ENCODE assay signal across 11 cellular contexts in the genomic region with DNA sequence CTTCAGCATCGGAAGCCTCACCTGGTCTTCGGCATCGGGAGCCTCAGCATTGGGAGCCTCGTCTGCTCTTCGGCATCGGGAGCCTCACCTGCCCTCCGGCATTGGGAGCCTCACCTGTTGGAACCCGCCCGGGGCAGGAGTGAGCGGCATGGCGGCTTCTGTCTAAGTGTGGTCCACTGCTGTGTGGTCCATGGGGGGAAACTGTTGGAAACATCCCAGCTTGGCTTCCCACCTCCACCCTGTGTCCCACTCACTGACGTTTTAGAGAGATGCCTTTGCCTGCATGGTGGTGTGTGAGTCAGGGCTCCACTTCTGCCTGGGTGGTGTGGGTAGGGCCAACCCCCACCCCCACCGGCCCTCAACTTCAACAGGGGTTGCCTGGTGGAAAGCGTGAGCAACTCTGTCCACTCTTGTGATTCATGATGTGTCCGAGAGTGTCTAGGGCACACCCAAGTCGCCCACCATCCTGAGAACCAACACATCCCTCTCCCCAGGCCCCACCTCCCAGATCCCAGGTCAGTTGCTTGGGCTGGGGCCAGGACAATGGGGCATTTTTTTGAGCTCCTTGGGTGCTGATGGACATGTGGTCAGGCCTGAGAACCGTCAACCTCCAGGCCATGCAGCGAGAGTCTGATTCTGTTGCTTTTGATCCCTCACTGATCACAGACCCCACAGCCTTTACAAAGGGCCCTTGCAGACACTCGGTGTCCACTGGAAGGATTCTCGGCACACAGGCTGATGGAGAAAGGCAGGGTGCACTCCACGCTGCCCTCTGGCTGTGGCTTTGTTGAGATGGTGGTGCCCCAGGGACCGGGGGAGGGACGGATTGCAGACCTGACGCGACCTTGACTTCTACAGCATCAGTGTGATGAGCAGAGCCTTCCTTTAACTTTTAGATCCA.
DNase-seq lines count a peak whose midpoint lies in the region; ATAC-seq, FAIRE-seq and TF ChIP-seq lines count a peak whose summit lies in the region.
"Had no signal": no experiment of that assay in that cellular context is flagged by ENCODE, and none has a peak within 500 bp of the region (broad histone marks: within the 10 kb centered on the region; RNA-seq: fewer than 3 reads in every experiment).

No MANE protein-coding gene starts in this region.

- no peaks in the 10 kb centered on the region for H3K4me1 Mint-ChIP-seq in GM23338

- POLR2A ChIA-PET in A673 (lab: Charles Lee; ENCODE audit: low non-redundant PET), result no interaction called here

- 86 to 91% methylated on average over 20 to 25 of the region's 25 CpGs for WGBS in body of pancreas, 2 donors
- 85% methylated on average over 25 of the region's 25 CpGs for WGBS in smooth muscle cell (ENCODE audit: low lambda C conversion rate)

- H4K20me1 ChIP-seq in GM23338 (replicated peaks; ENCODE audit: insufficient read depth) (no peaks in the 10 kb centered on the region), smooth muscle cell (ENCODE audit: low read depth) (no peaks in the 10 kb centered on the region)

- H3F3A ChIP-seq in GM23338 (replicated peaks; ENCODE audit: low read depth) (no peaks in the 10 kb centered on the region), smooth muscle cell (ENCODE audit: low read depth) (no peaks in the 10 kb centered on the region)

- TF ChIP-seq CTCF in A673 (conservative IDR thresholded peaks at IDR 0.05; ENCODE audit: low read depth, low read length) (peak; percentile 39), GM23338 (conservative IDR thresholded peaks at IDR 0.05; ENCODE audit: low read depth in 2 of 2) (peak; percentile 52 to 73), body of pancreas (IDR thresholded peaks at IDR 0.05) (peak in 4 of 7 experiments; percentile 28 to 50 (median 32)), smooth muscle cell (IDR thresholded peaks at IDR 0.05; ENCODE audit: borderline replicate concordance, insufficient read depth, poor library complexity, severe bottlenecking) (no peak), D721Med (IDR thresholded peaks at IDR 0.05; ENCODE audit: insufficient read depth, missing control alignments) (no peak)

- DNase-seq in A673 (ENCODE audit: low spot score) (peak; percentile 15), GM23338 (ENCODE audit: low spot score) (peak; percentile 53), body of pancreas (peak; percentile 12 to 50 (median 15)), left kidney (ENCODE audit: low read depth, low spot score) (peak; percentile 41), smooth muscle cell (lab: John Stamatoyannopoulos, UW; ENCODE audit: unreplicated experiment) (no peak), D721Med (ENCODE audit: insufficient read length, low spot score) (no peak), RKO (ENCODE audit: low spot score) (no peak)
- DNase-seq: anterior cingulate cortex; stimulated activated CD4-positive, alpha-beta T cell treated with anti-CD3 and anti-CD28 coated beads, Interleukin-4, amount 100 ng/mL, for 24 hours had no signal

- no peak overlapping the region for H3K27ac Mint-ChIP-seq in GM23338

- no peak overlapping the region for H2AFZ ChIP-seq in GM23338
- no peak overlapping the region for H2AFZ ChIP-seq in smooth muscle cell (ENCODE audit: low read depth)

- CTCF ChIA-PET in A673 (lab: Charles Lee), result no interaction called here

- H3K4me1 ChIP-seq in A673 (ENCODE audit: insufficient read depth, low read length, poor library complexity, severe bottlenecking), result no peaks in the 10 kb centered on the region
- H3K4me1 ChIP-seq in GM23338 (ENCODE audit: insufficient read depth), result no peaks in the 10 kb centered on the region
- H3K4me1 ChIP-seq in body of pancreas, result no peaks in the 10 kb centered on the region
- H3K4me1 ChIP-seq in smooth muscle cell (ENCODE audit: low read depth), result no peaks in the 10 kb centered on the region

- no peaks in the 10 kb centered on the region for H3K27me3 ChIP-seq in A673 (replicated peaks; ENCODE audit: insufficient read depth, low read depth, low read length, poor library complexity)
- no peaks in the 10 kb centered on the region for H3K27me3 ChIP-seq in GM23338 (ENCODE audit: insufficient read depth)
- no peaks in the 10 kb centered on the region for H3K27me3 ChIP-seq in body of pancreas
- H3K27me3 ChIP-seq in smooth muscle cell (ENCODE audit: low read depth), result no peaks in the 10 kb centered on the region

- intact Hi-C loops in A673 (cut with micrococcal nuclease; ENCODE audit: unreplicated experiment) (no loop called here), body of pancreas (cut with DNase I) (no loop called here)

- H3K4me3 Mint-ChIP-seq in GM23338, result no peak overlapping the region

- no peak for FAIRE-seq in D721Med (lab: Jason Lieb, UNC)
- FAIRE-seq: K562 had no signal

- peak; percentile 83 for ATAC-seq in GM23338
- no peak for ATAC-seq in body of pancreas
- ATAC-seq in HG03439 (IDR thresholded peaks at IDR 0.05; ENCODE audit: unreplicated experiment), result no peak
- ATAC-seq: K562 had no signal

- H3K27me3 Mint-ChIP-seq in GM23338 (ENCODE audit: insufficient read depth, low read depth, poor library complexity), result peaks cover 3% of the 10 kb centered on the region

- H3K9me2 ChIP-seq in GM23338 (ENCODE audit: insufficient read depth), result no peaks in the 10 kb centered on the region

- H3K36me3 Mint-ChIP-seq in GM23338 (ENCODE audit: low read depth), result peaks cover 14% of the 10 kb centered on the region

- no peak overlapping the region for H3K4me2 ChIP-seq in GM23338
- no peak overlapping the region for H3K4me2 ChIP-seq in smooth muscle cell

- H3K79me2 ChIP-seq in GM23338 (replicated peaks; ENCODE audit: insufficient read depth) (no peaks in the 10 kb centered on the region), smooth muscle cell (ENCODE audit: low read depth) (no peaks in the 10 kb centered on the region)

- H3K9ac ChIP-seq in smooth muscle cell (ENCODE audit: low read depth), result no peak overlapping the region

- H3K9me3 ChIP-seq in A673 (ENCODE audit: low read depth, low read length, poor library complexity, severe bottlenecking), result no peaks in the 10 kb centered on the region
- no peaks in the 10 kb centered on the region for H3K9me3 ChIP-seq in body of pancreas
- H3K9me3 ChIP-seq in smooth muscle cell (replicated peaks; ENCODE audit: low read depth), result no peaks in the 10 kb centered on the region

- no peaks in the 10 kb centered on the region for H3K36me3 ChIP-seq in A673 (ENCODE audit: insufficient read depth, low read length, poor library complexity, severe bottlenecking)
- H3K36me3 ChIP-seq in GM23338 (ENCODE audit: insufficient read depth), result peaks cover 3% of the 10 kb centered on the region; the same call in 1 of the 2 replicates
- no peaks in the 10 kb centered on the region for H3K36me3 ChIP-seq in body of pancreas (replicated peaks in 1 of 2; ENCODE audit: insufficient read depth in 1 of 2, low read depth in 2 of 2)
- no peaks in the 10 kb centered on the region for H3K36me3 ChIP-seq in smooth muscle cell (ENCODE audit: low read depth)

- TF ChIP-seq POLR2A in body of pancreas (IDR thresholded peaks at IDR 0.05), result no peak

- H3K9me3 Mint-ChIP-seq in GM23338, result peaks cover 17% of the 10 kb centered on the region

- BruUV-seq in A673 (replicated peaks; lab: Mats Ljungman, UMichigan), result no TSS peak

- H3K27ac ChIP-seq in A673 (ENCODE audit: low read depth, low read length, poor library complexity, severe bottlenecking), result no peak overlapping the region
- no peak overlapping the region for H3K27ac ChIP-seq in GM23338 (ENCODE audit: low read depth)
- H3K27ac ChIP-seq in body of pancreas, result no peak overlapping the region
- no peak overlapping the region for H3K27ac ChIP-seq in smooth muscle cell (ENCODE audit: low read depth)

- H3K4me3 ChIP-seq in A673 (ENCODE audit: low read depth, low read length, poor library complexity, severe bottlenecking) (no peak overlapping the region), GM23338 (no peak overlapping the region), body of pancreas (no peak overlapping the region), smooth muscle cell (no peak overlapping the region)
- H3K4me3 ChIP-seq: K562 had no signal

TF ChIP-seq in GM23338, 12 proteins besides CTCF, POLR2A, EP300 and RAD21 (continues in another document):
- TF ChIP-seq ZNF114 (CRISPR knock-in tag; IDR thresholded peaks at IDR 0.05) (no peak), CREB1 (CRISPR knock-in tag; IDR thresholded peaks at IDR 0.05; ENCODE audit: low read depth) (no peak), ZNF331 (CRISPR knock-in tag; IDR thresholded peaks at IDR 0.05; ENCODE audit: low read depth) (no peak), NANOG (IDR thresholded peaks at IDR 0.05; ENCODE audit: borderline replicate concordance) (no peak), EZH2 (IDR thresholded peaks at IDR 0.05; ENCODE audit: low read depth, unreplicated experiment) (no peak), STAT1 (IDR thresholded peaks at IDR 0.05; ENCODE audit: unreplicated experiment) (no peak), JUNB (IDR thresholded peaks at IDR 0.05; ENCODE audit: unreplicated experiment) (no peak)
- TF ChIP-seq, protein P1, sequence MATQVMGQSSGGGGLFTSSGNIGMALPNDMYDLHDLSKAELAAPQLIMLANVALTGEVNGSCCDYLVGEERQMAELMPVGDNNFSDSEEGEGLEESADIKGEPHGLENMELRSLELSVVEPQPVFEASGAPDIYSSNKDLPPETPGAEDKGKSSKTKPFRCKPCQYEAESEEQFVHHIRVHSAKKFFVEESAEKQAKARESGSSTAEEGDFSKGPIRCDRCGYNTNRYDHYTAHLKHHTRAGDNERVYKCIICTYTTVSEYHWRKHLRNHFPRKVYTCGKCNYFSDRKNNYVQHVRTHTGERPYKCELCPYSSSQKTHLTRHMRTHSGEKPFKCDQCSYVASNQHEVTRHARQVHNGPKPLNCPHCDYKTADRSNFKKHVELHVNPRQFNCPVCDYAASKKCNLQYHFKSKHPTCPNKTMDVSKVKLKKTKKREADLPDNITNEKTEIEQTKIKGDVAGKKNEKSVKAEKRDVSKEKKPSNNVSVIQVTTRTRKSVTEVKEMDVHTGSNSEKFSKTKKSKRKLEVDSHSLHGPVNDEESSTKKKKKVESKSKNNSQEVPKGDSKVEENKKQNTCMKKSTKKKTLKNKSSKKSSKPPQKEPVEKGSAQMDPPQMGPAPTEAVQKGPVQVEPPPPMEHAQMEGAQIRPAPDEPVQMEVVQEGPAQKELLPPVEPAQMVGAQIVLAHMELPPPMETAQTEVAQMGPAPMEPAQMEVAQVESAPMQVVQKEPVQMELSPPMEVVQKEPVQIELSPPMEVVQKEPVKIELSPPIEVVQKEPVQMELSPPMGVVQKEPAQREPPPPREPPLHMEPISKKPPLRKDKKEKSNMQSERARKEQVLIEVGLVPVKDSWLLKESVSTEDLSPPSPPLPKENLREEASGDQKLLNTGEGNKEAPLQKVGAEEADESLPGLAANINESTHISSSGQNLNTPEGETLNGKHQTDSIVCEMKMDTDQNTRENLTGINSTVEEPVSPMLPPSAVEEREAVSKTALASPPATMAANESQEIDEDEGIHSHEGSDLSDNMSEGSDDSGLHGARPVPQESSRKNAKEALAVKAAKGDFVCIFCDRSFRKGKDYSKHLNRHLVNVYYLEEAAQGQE (IDR thresholded peaks at IDR 0.05; ENCODE audit: unreplicated experiment), result no peak

Comparison
In these comparisons a context has a peak if more than half of its experiments do, and no peak if none do; other contexts are left out.
1. DNase-seq: peak in A673 (single experiment), GM23338 (single experiment), body of pancreas (4 of 4) and left kidney (single experiment); none in smooth muscle cell (single experiment), D721Med (single experiment) and RKO (single experiment).
2. CTCF ChIP-seq: peak in A673 (single experiment), GM23338 (2 of 2) and body of pancreas (4 of 7); none in smooth muscle cell (single experiment) and D721Med (single experiment).